12 cellular contexts compared by ENCODE assay signal in the genomic region with DNA sequence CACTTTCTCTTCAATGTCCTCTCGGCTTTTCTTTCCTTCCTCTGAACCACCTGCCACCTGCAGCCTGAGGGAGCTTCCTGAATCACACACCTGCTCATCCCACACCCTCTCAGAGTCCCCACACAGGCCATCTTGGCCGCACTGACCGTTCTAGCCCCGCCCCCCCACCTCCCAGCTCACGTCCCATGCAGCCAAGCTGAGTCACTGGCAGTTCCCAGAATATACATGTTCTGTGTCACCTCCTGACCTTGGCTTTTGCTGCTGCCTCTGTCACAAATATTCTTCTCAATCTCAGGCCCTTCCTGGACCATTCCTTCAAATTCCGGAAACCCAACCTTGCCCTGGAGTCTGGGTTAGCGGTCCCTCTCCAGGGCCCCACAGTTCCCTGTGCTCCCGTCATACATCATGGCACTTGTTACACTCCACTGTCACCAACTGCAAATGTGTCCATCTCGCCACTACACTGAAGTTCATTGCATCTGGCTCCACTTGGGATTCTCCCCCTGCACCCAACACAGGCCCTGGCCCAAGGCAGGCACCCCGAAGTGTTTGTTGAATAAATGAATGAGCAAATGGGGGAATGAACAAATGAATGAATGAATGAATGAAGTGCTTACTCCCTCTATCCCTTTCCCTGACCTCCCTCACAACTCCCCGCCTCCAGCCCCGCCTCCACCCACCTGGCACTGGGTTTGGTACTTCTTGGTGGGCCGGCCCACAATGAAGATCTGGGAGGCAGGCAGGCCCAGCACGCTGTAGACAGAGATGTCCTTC. TPM values are rescaled to one million over a fixed set of nuclear protein-coding genes. Genes with fewer than 3 reads are reported as not detected.
DNase-seq lines count a peak whose midpoint lies in the region; ATAC-seq and TF ChIP-seq lines count a peak whose summit lies in the region.
"Had no signal": no experiment of that assay in that cellular context is flagged by ENCODE, and none has a peak within 500 bp of the region (broad histone marks: within the 10 kb centered on the region; RNA-seq: fewer than 3 reads in every experiment).

No MANE protein-coding gene starts in this region.

- H3K4me1 Mint-ChIP-seq in neural progenitor cell: peaks cover 58% of the 10 kb centered on the region

- H3K4me2 ChIP-seq in PC-3 (ENCODE audit: low read length) (peak overlapping the region; percentile 27; the same call in 1 of the 2 replicates), neural progenitor cell (no peak overlapping the region)

- H3K9me3 Mint-ChIP-seq in neural progenitor cell: no peaks in the 10 kb centered on the region
- H3K9me3 Mint-ChIP-seq: dendritic cell treated with granulocyte-macrophage colony-stimulating factor and Interleukin-4, amounts not matched to agents 40 ng/mL and 50 ng/mL, for 4 days had no signal

- H3K9me2 ChIP-seq in PC-3 (replicated peaks; ENCODE audit: low read length): no peaks in the 10 kb centered on the region

- BruUV-seq in PC-3 (replicated peaks; lab: Mats Ljungman, UMichigan): no TSS peak

- H3K36me3 Mint-ChIP-seq in neural progenitor cell: no peaks in the 10 kb centered on the region

- H3K79me2 ChIP-seq in PC-3 (ENCODE audit: low read length) (no peaks in the 10 kb centered on the region), neural progenitor cell (ENCODE audit: low read depth) (no peaks in the 10 kb centered on the region)

- H3K9me3 ChIP-seq in PC-3 (ENCODE audit: low read length): no peaks in the 10 kb centered on the region
- no peaks in the 10 kb centered on the region for H3K9me3 ChIP-seq in neural progenitor cell (ENCODE audit: low read depth)

- TF ChIP-seq CTCF in PC-3 (conservative IDR thresholded peaks at IDR 0.05; ENCODE audit: low read depth, low read length): no peak
- TF ChIP-seq CTCF in neural progenitor cell (IDR thresholded peaks at IDR 0.05): no peak

- peak overlapping the region; percentile 30 for H3K27ac Mint-ChIP-seq in neural progenitor cell
- H3K27ac Mint-ChIP-seq: dendritic cell treated with granulocyte-macrophage colony-stimulating factor and Interleukin-4, amounts not matched to agents 40 ng/mL and 50 ng/mL, for 4 days had no signal

- POLR2A ChIA-PET in PC-3 (lab: Charles Lee; ENCODE audit: unreplicated experiment): interaction anchor here (0.6 kb wide), 1 partner anchor 433 kb away, joined by 3 read pairs; no protein-coding TSS in a partner anchor

- H3K27ac ChIP-seq in PC-3 (ENCODE audit: low read length) (no peak overlapping the region), neural progenitor cell (no peak overlapping the region)

- DNase-seq in EL: peak; percentile 84
- DNase-seq in PC-3: peak; percentile 56
- DNase-seq in fibroblast of gingiva (ENCODE audit: low read depth): peak; percentile 34
- no peak for DNase-seq in neural progenitor cell (ENCODE audit: low spot score)
- no peak for DNase-seq in NCI-H2107 (lab: John Stamatoyannopoulos, UW)
- no peak for DNase-seq in NCI-H2171 treated with DMSO at 0.1 percent for 48 hours (lab: John Stamatoyannopoulos, UW)
- DNase-seq: NCI-H2081 treated with DMSO at 0.1 percent for 48 hours had no signal

- H3K27me3 Mint-ChIP-seq in neural progenitor cell (ENCODE audit: insufficient read depth, low read depth): peaks cover 11% of the 10 kb centered on the region

- peak overlapping the region; percentile 59 for H3K4me3 Mint-ChIP-seq in neural progenitor cell
- H3K4me3 Mint-ChIP-seq: dendritic cell treated with granulocyte-macrophage colony-stimulating factor and Interleukin-4, amounts not matched to agents 40 ng/mL and 50 ng/mL, for 4 days had no signal

- no peak overlapping the region for H3K9ac ChIP-seq in PC-3 (ENCODE audit: low read length)
- no peak overlapping the region for H3K9ac ChIP-seq in neural progenitor cell

- CTCF ChIA-PET in PC-3 (lab: Charles Lee): no interaction called here

- H3F3A ChIP-seq in PC-3 (ENCODE audit: low read length, unreplicated experiment) (no peaks in the 10 kb centered on the region), neural progenitor cell (ENCODE audit: low read depth) (peaks cover 48% of the 10 kb centered on the region)

- no peak overlapping the region for H2AFZ ChIP-seq in PC-3 (ENCODE audit: low read length)
- H2AFZ ChIP-seq in neural progenitor cell (replicated peaks): no peak overlapping the region

- no peaks in the 10 kb centered on the region for H3K27me3 ChIP-seq in PC-3 (ENCODE audit: low read length)
- no peaks in the 10 kb centered on the region for H3K27me3 ChIP-seq in neural progenitor cell

- H4K20me1 ChIP-seq in PC-3 (ENCODE audit: low read length) (no peaks in the 10 kb centered on the region), neural progenitor cell (ENCODE audit: low read depth) (no peaks in the 10 kb centered on the region)

- intact Hi-C loops in PC-3 (cut with micrococcal nuclease): no loop called here

- no peak overlapping the region for H3K4me3 ChIP-seq in PC-3 (ENCODE audit: low read length)
- H3K4me3 ChIP-seq in neural progenitor cell: no peak overlapping the region

- H3K4me1 ChIP-seq in PC-3 (ENCODE audit: insufficient read depth, low read length) (peaks cover 9% of the 10 kb centered on the region), neural progenitor cell (peaks cover 61% of the 10 kb centered on the region)

- no peaks in the 10 kb centered on the region for H3K36me3 ChIP-seq in PC-3 (ENCODE audit: low read depth, low read length)
- no peaks in the 10 kb centered on the region for H3K36me3 ChIP-seq in neural progenitor cell

- ATAC-seq in PC-3 (peak; percentile 78), HG02884 (IDR thresholded peaks at IDR 0.05; ENCODE audit: unreplicated experiment) (no peak), GM19397 (IDR thresholded peaks at IDR 0.05; ENCODE audit: unreplicated experiment) (no peak)
- ATAC-seq: activated CD4-positive, CD25-positive, alpha-beta regulatory T cell treated with anti-CD3 and anti-CD28 coated beads, Interleukin-2, amount 50 U/mL, for 24 hours had no signal

RNA-seq across cellular contexts. Expression of gene PIMREG, which starts 12.8 kb away (rescaled TPM):
- 67.6 and 88.6 TPM in 2 replicates for total RNA-seq in PC-3 (2014; rRNA removed)
- 71.3 and 151 TPM in 2 replicates for total RNA-seq in neural progenitor cell (ENCODE audit: low replicate concordance)

RNA-seq across cellular contexts. Expression of gene AIPL1, which starts 22.2 kb away (rescaled TPM):
- total RNA-seq in PC-3 (2014; rRNA removed): not detected in 2 replicates
- 0.37 and 2.3 TPM in 2 replicates for total RNA-seq in neural progenitor cell (ENCODE audit: low replicate concordance)
- total RNA-seq: omental fat pad had no signal

Comparison
In these comparisons a context has a peak if more than half of its experiments do, and no peak if none do; other contexts are left out.
1. DNase-seq: peak in EL (single experiment), PC-3 (single experiment) and fibroblast of gingiva (single experiment); none in neural progenitor cell (single experiment), NCI-H2107 (single experiment) and NCI-H2171 treated with DMSO at 0.1 percent for 48 hours (single experiment).